Comparison of ENCODE assay signal across 8 cellular contexts in the genomic region with DNA sequence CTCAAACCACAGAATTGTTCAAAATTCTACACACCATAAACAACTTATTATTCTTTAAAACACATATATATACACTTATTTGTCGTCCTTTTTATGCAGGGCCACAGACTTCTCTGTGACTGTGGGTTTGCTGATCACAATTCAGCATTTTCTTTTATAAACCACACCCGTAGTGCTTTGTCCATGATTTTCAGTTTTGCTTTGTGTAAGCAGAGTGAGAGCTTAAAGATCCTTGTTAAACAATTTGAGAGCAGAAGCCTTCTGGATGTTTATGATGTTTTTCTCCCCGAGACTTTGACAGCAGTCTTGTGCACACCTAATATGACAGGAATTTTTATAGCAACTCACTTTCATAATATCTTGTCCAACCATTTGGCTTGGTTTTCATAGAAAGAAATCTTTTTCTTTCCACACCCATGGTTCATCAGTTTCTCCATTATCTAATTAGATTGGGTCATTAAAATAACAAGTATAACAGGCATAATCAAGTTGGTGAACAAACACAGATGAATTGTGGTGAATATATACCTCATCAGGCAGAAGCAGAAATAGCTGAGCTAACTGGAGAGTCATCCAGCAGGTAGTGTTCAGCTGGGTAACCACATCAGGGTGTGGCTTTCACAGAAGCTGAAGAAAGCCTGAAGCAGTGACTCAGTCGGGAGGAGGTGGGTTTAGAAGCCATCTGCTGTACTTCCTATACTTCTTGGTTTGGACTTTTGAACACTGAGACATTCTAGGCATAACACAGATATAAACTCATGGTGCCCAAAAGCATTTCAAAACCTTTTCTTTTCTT. TPM values are rescaled to one million over a fixed set of nuclear protein-coding genes. Genes with fewer than 3 reads are reported as not detected.
A peak's percentile ranks its signal among the peaks of the same experiment; 100 is the strongest.
DNase-seq lines count a peak whose midpoint lies in the region; ATAC-seq and TF ChIP-seq lines count a peak whose summit lies in the region.

No MANE protein-coding gene starts in this region.

- DNase-seq in DMS53 (lab: John Stamatoyannopoulos, UW), result peak; percentile 0
- no peak for DNase-seq in DMS53 treated with DMSO at 0.1 percent for 48 hours (lab: John Stamatoyannopoulos, UW; ENCODE audit: unreplicated experiment)
- DNase-seq in activated CD4-positive, alpha-beta T cell treated with anti-CD3 and anti-CD28 coated beads for 36 hours, result peak; percentile 83
- peak; percentile 98 for DNase-seq in epithelial cell of esophagus (ENCODE audit: low read depth)
- peak; percentile 34 for DNase-seq in stimulated activated CD8-positive, alpha-beta memory T cell treated with anti-CD3 and anti-CD28 coated beads, Interleukin-4, amount 100 ng/mL, for 24 hours (ENCODE audit: low read depth)
- no peak for DNase-seq in putamen (ENCODE audit: low spot score)
- no peak for DNase-seq in NCI-H2107 treated with DMSO at 0.1 percent for 48 hours (lab: John Stamatoyannopoulos, UW; ENCODE audit: unreplicated experiment)
- no peak for DNase-seq in GM10266 (ENCODE audit: extremely low spot score)

- ATAC-seq in activated CD4-positive, alpha-beta T cell treated with anti-CD3 and anti-CD28 coated beads for 36 hours, result peak; percentile 99

- TF ChIP-seq CTCF in epithelial cell of esophagus (IDR thresholded peaks at IDR 0.05; ENCODE audit: insufficient read depth, low read depth, low read length, missing control alignments), result no peak
- no peak for TF ChIP-seq CTCF in GM10266 (IDR thresholded peaks at IDR 0.05; ENCODE audit: control insufficient read depth, insufficient read depth, low read depth, missing control alignments)

- H3K9me3 Mint-ChIP-seq in activated CD4-positive, alpha-beta T cell treated with anti-CD3 and anti-CD28 coated beads for 36 hours (ENCODE audit: low read depth), result no peaks in the 10 kb centered on the region

- no peaks in the 10 kb centered on the region for H3K27me3 Mint-ChIP-seq in activated CD4-positive, alpha-beta T cell treated with anti-CD3 and anti-CD28 coated beads for 36 hours

- no peak overlapping the region for H3K4me3 ChIP-seq in epithelial cell of esophagus (ENCODE audit: low read length)

- intact Hi-C loops in activated CD4-positive, alpha-beta T cell treated with anti-CD3 and anti-CD28 coated beads for 36 hours (cut with DNase I, micrococcal nuclease), result loop anchor here in 1 of 2 experiments (1.0 to 2.0 kb wide), 2 partner anchors 23 to 57 kb away; a partner anchor contains a TSS

- peaks cover 55% of the 10 kb centered on the region for H3K36me3 Mint-ChIP-seq in activated CD4-positive, alpha-beta T cell treated with anti-CD3 and anti-CD28 coated beads for 36 hours (ENCODE audit: low read depth)

- CTCF ChIA-PET in activated CD4-positive, alpha-beta T cell treated with anti-CD3 and anti-CD28 coated beads for 36 hours (lab: Charles Lee), result interaction anchor here (0.7 to 1.9 kb wide), 4 partner anchors 13 to 178 kb away, joined by 3 to 10 read pairs (median 4); no protein-coding TSS in a partner anchor

- no peak overlapping the region for H3K4me3 Mint-ChIP-seq in activated CD4-positive, alpha-beta T cell treated with anti-CD3 and anti-CD28 coated beads for 36 hours

- H3K4me1 Mint-ChIP-seq in activated CD4-positive, alpha-beta T cell treated with anti-CD3 and anti-CD28 coated beads for 36 hours, result peaks cover 26% of the 10 kb centered on the region

- POLR2A ChIA-PET in activated CD4-positive, alpha-beta T cell treated with anti-CD3 and anti-CD28 coated beads for 36 hours (lab: Charles Lee), result no interaction called here

- H3K27ac Mint-ChIP-seq in activated CD4-positive, alpha-beta T cell treated with anti-CD3 and anti-CD28 coated beads for 36 hours, result peak overlapping the region; percentile 65

RNA-seq across cellular contexts. Expression of a gene that starts 57.1 kb away (rescaled TPM):
- 1 to 10 TPM; 1.8 to 2.9 TPM for total RNA-seq in activated CD4-positive, alpha-beta T cell treated with anti-CD3 and anti-CD28 coated beads for 36 hours

Comparison
In these comparisons a context has a peak if more than half of its experiments do, and no peak if none do; other contexts are left out.
1. DNase-seq: peak in DMS53 (single experiment), activated CD4-positive, alpha-beta T cell treated with anti-CD3 and anti-CD28 coated beads for 36 hours (single experiment), epithelial cell of esophagus (single experiment) and stimulated activated CD8-positive, alpha-beta memory T cell treated with anti-CD3 and anti-CD28 coated beads, Interleukin-4, amount 100 ng/mL, for 24 hours (single experiment); none in DMS53 treated with DMSO at 0.1 percent for 48 hours (single experiment), putamen (single experiment), NCI-H2107 treated with DMSO at 0.1 percent for 48 hours (single experiment) and GM10266 (single experiment).